Comparison of ENCODE assay signal across 1 cellular context in the genomic region with DNA sequence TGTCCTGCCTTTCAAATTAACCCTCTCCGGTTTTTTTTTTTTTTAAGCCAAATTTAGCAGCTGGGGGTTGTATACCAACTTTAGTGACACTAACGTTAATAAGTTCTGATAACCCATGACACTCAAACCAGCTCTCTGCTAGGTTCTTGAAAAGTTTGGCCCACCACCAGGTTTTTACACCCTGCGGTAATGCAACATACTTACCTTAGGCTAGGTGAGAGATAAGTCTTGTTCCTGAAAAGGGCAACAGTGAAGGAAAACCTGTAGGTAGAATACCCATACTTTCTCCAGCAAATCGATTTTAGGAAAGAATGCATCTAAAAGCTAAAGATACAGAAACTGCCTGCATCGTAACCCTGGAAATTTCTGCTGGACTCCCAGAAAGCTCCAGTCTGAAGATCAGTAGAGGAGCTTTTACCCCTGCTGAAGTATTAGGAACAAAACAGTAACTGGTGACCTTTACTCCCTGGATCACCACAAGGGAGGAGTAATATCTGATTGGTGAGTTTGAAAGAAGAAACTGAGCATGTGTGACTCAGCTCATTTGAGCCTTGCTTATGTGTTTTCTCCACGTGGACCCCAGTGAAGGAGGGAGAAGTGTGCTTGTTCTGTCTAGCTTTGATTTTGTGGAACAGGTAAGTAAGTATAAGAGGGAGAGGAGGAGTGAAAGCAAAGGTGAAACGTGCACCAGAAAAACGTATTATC.
A peak's percentile ranks its signal among the peaks of the same experiment; 100 is the strongest.
TF ChIP-seq lines count a peak whose summit lies in the region.

No MANE protein-coding gene starts in this region.

TF ChIP-seq in H1, 55 proteins besides CTCF, POLR2A, EP300 and RAD21:
- TF ChIP-seq RFX5 (IDR thresholded peaks at IDR 0.05; ENCODE audit: borderline replicate concordance, low read depth, low read length), result no peak
- no peak for TF ChIP-seq SUZ12 (IDR thresholded peaks at IDR 0.05; ENCODE audit: low read length)
- peak; percentile 18; the same call in 1 of the 2 replicates for TF ChIP-seq POLR2AphosphoS5 (IDR thresholded peaks at IDR 0.05; ENCODE audit: low read depth, low read length)
